ENCODE assay signal across 25 cellular contexts in the genomic region with DNA sequence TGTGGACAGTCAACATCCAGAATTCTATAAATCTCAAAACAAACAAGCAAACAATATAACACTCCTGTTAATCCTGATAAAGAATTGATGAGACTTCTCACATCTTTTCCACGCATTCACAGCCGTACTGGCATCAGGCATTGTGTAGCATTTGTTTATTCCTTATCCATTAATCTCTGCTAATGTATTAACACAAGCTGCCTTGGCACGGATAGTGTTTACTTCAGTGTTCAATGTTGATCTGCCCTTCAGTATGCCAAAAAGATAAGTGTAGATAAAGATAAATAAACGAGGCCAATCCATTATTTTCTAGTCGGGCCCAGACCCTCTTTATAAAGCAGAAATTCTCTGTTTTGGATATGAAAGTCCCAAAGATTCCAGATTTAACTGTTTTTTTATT. TPM values are rescaled to one million over a fixed set of nuclear protein-coding genes. Genes with fewer than 3 reads are reported as not detected.
"Had no signal": no experiment of that assay in that cellular context is flagged by ENCODE, and none has a peak within 500 bp of the region (broad histone marks: within the 10 kb centered on the region; RNA-seq: fewer than 3 reads in every experiment).

No MANE protein-coding gene starts in this region.

- H3K4me1 Mint-ChIP-seq: stimulated activated effector memory CD8-positive, alpha-beta T cell treated with anti-CD3 and anti-CD28 coated beads, Interleukin-12 subunit alpha, Interleukin-12 subunit beta, amount 100 ng/mL, for 72 hours had no signal

- H3K27me3 Mint-ChIP-seq: dendritic cell treated with granulocyte-macrophage colony-stimulating factor and Interleukin-4, amounts not matched to agents 40 ng/mL and 50 ng/mL, for 4 days; naive B cell; natural killer cell treated with Interleukin-12 subunit alpha and Interleukin-12 subunit beta and Interleukin-15 and Interleukin-18, amount 100 ng/mL, for 72 hours had no signal

- ATAC-seq: esophagus mucosa; gastrocnemius medialis; left lung; mucosa of descending colon; natural killer cell treated with Interleukin-12 subunit alpha and Interleukin-12 subunit beta and Interleukin-15 and Interleukin-18, amount 100 ng/mL, for 72 hours; pancreas; stimulated activated effector memory CD8-positive, alpha-beta T cell treated with anti-CD3 and anti-CD28 coated beads, Interleukin-12 subunit alpha, Interleukin-12 subunit beta, amount 100 ng/mL, for 72 hours had no signal

- H3K9me3 Mint-ChIP-seq: dendritic cell treated with granulocyte-macrophage colony-stimulating factor and Interleukin-4, amounts not matched to agents 40 ng/mL and 50 ng/mL, for 4 days; endodermal cell; mesothelial cell of epicardium; natural killer cell treated with Interleukin-12 subunit alpha and Interleukin-12 subunit beta and Interleukin-15 and Interleukin-18, amount 100 ng/mL, for 72 hours; neural crest cell; stimulated activated effector memory CD8-positive, alpha-beta T cell treated with anti-CD3 and anti-CD28 coated beads, Interleukin-12 subunit alpha, Interleukin-12 subunit beta, amount 100 ng/mL, for 72 hours had no signal

- DNase-seq: effector CD8-positive, alpha-beta T cell; endodermal cell; foreskin fibroblast; gastrocnemius medialis; head of caudate nucleus; left lung; mesenchymal stem cell; mucosa of descending colon; naive B cell; pancreas; sigmoid colon; stimulated activated CD4-positive, alpha-beta T cell treated with anti-CD3 and anti-CD28 coated beads, Interleukin-2, amount 100 ng/mL, for 24 hours; stimulated activated CD4-positive, alpha-beta T cell treated with anti-CD3 and anti-CD28 coated beads, Interleukin-4, amount 100 ng/mL, for 24 hours; stimulated activated naive CD4-positive, alpha-beta T cell treated with Interleukin-2 at 50 U/mL for 16 hours; stomach; thyroid gland; trophoblast cell had no signal

- H3K27ac Mint-ChIP-seq: dendritic cell treated with granulocyte-macrophage colony-stimulating factor and Interleukin-4, amounts not matched to agents 40 ng/mL and 50 ng/mL, for 4 days; endodermal cell; mesothelial cell of epicardium; naive B cell; natural killer cell treated with Interleukin-12 subunit alpha and Interleukin-12 subunit beta and Interleukin-15 and Interleukin-18, amount 100 ng/mL, for 72 hours; stimulated activated effector memory CD8-positive, alpha-beta T cell treated with anti-CD3 and anti-CD28 coated beads, Interleukin-12 subunit alpha, Interleukin-12 subunit beta, amount 100 ng/mL, for 72 hours had no signal

- H3K4me3 Mint-ChIP-seq: dendritic cell treated with granulocyte-macrophage colony-stimulating factor and Interleukin-4, amounts not matched to agents 40 ng/mL and 50 ng/mL, for 4 days; endodermal cell; mesothelial cell of epicardium; naive B cell; natural killer cell treated with Interleukin-12 subunit alpha and Interleukin-12 subunit beta and Interleukin-15 and Interleukin-18, amount 100 ng/mL, for 72 hours; neural crest cell; stimulated activated effector memory CD8-positive, alpha-beta T cell treated with anti-CD3 and anti-CD28 coated beads, Interleukin-12 subunit alpha, Interleukin-12 subunit beta, amount 100 ng/mL, for 72 hours had no signal

RNA-seq across cellular contexts. Expression of a gene that starts 25.2 kb away (rescaled TPM):
- total RNA-seq: endodermal cell; glomerular endothelial cell; lung microvascular endothelial cell; natural killer cell treated with Interleukin-12 subunit alpha and Interleukin-12 subunit beta and Interleukin-15 and Interleukin-18, amount 100 ng/mL, for 72 hours; neural crest cell had no signal
